In genomic region chr1:219244864-219245263, GRCh38 we compare ENCODE assay signal across 28 cellular contexts.
"Had no signal": no experiment of that assay in that cellular context is flagged by ENCODE, and none has a peak within 500 bp of the region (broad histone marks: within the 10 kb centered on the region; RNA-seq: fewer than 3 reads in every experiment).

No MANE protein-coding gene starts in this region.

- H3K4me3 ChIP-seq: neural progenitor cell, ovary, prostate gland, right lobe of liver, sigmoid colon, stomach, thoracic aorta, thyroid gland, tibial nerve, upper lobe of left lung, vagina had no signal

- H3K9me3 ChIP-seq: ovary, prostate gland, right lobe of liver, sigmoid colon, stomach, thoracic aorta, thyroid gland, tibial nerve, upper lobe of left lung, vagina had no signal

- H3K9me3 Mint-ChIP-seq: nephron; neural progenitor cell; stimulated activated effector memory CD8-positive, alpha-beta T cell treated with anti-CD3 and anti-CD28 coated beads, Interleukin-12 subunit alpha, Interleukin-12 subunit beta, amount 100 ng/mL, for 72 hours; stimulated activated naive CD8-positive, alpha-beta T cell treated with anti-CD3 and anti-CD28 coated beads, Interleukin-15, Interleukin-2, amounts not matched to agents 100 ng/mL and 50 ng/mL, for 24 hours had no signal

- H3K4me1 Mint-ChIP-seq: natural killer cell; neural progenitor cell; stimulated activated effector memory CD8-positive, alpha-beta T cell treated with anti-CD3 and anti-CD28 coated beads, Interleukin-12 subunit alpha, Interleukin-12 subunit beta, amount 100 ng/mL, for 72 hours; stimulated activated naive B cell treated with anti-CD40 and anti-IgM and Interleukin-4, amounts not matched to agents 10 μg/mL and 1 μg/mL and 100 μg/mL, for 72 hours had no signal

- H3K36me3 ChIP-seq: neural progenitor cell, ovary, prostate gland, right lobe of liver, sigmoid colon, stomach, thoracic aorta, thyroid gland, upper lobe of left lung, vagina had no signal

- H2AFZ ChIP-seq: neural progenitor cell, parathyroid adenoma had no signal

- H3K27ac Mint-ChIP-seq: natural killer cell; nephron; neural progenitor cell; stimulated activated effector memory CD8-positive, alpha-beta T cell treated with anti-CD3 and anti-CD28 coated beads, Interleukin-12 subunit alpha, Interleukin-12 subunit beta, amount 100 ng/mL, for 72 hours; stimulated activated naive B cell treated with anti-CD40 and anti-IgM and Interleukin-4, amounts not matched to agents 10 μg/mL and 1 μg/mL and 100 μg/mL, for 72 hours; stimulated activated naive CD8-positive, alpha-beta T cell treated with anti-CD3 and anti-CD28 coated beads, Interleukin-15, Interleukin-2, amounts not matched to agents 100 ng/mL and 50 ng/mL, for 24 hours had no signal

- DNase-seq: natural killer cell; occipital lobe; ovary; posterior cingulate gyrus; right cardiac atrium; right lobe of liver; sigmoid colon; small intestine; stimulated activated CD4-positive, alpha-beta T cell treated with anti-CD3 and anti-CD28 coated beads, Interleukin-15, amount 100 ng/mL, for 24 hours; stimulated activated CD4-positive, alpha-beta T cell treated with anti-CD3 and anti-CD28 coated beads, Interleukin-2, amount 100 ng/mL, for 24 hours; stimulated activated CD4-positive, alpha-beta T cell treated with anti-CD3 and anti-CD28 coated beads, Interleukin-2, amount 100 ng/mL, for 48 hours; stimulated activated CD4-positive, alpha-beta T cell treated with anti-CD3 and anti-CD28 coated beads, Interleukin-4, amount 100 ng/mL, for 24 hours; stimulated activated naive B cell treated with anti-CD40 and anti-IgM and Interleukin-4, amounts not matched to agents 10 μg/mL and 1 μg/mL and 100 μg/mL, for 72 hours; stimulated activated naive CD4-positive, alpha-beta T cell treated with Interleukin-2 at 50 U/mL for 16 hours; stomach; thyroid gland; trophoblast cell; upper lobe of left lung had no signal

- H3K36me3 Mint-ChIP-seq: natural killer cell; neural progenitor cell; stimulated activated effector memory CD8-positive, alpha-beta T cell treated with anti-CD3 and anti-CD28 coated beads, Interleukin-12 subunit alpha, Interleukin-12 subunit beta, amount 100 ng/mL, for 72 hours had no signal

- H3K9ac ChIP-seq: neural progenitor cell, parathyroid adenoma had no signal

- H3K79me2 ChIP-seq: parathyroid adenoma had no signal

- H3K4me3 Mint-ChIP-seq: natural killer cell; nephron; neural progenitor cell; stimulated activated effector memory CD8-positive, alpha-beta T cell treated with anti-CD3 and anti-CD28 coated beads, Interleukin-12 subunit alpha, Interleukin-12 subunit beta, amount 100 ng/mL, for 72 hours; stimulated activated naive B cell treated with anti-CD40 and anti-IgM and Interleukin-4, amounts not matched to agents 10 μg/mL and 1 μg/mL and 100 μg/mL, for 72 hours; stimulated activated naive CD8-positive, alpha-beta T cell treated with anti-CD3 and anti-CD28 coated beads, Interleukin-15, Interleukin-2, amounts not matched to agents 100 ng/mL and 50 ng/mL, for 24 hours had no signal

- FAIRE-seq: small intestine, urothelium cell line had no signal

- H3K27ac ChIP-seq: neural progenitor cell, ovary, parathyroid adenoma, prostate gland, right lobe of liver, sigmoid colon, stomach, thoracic aorta, thyroid gland, tibial nerve, upper lobe of left lung, vagina had no signal

- H3K4me1 ChIP-seq: neural progenitor cell, parathyroid adenoma, prostate gland, right lobe of liver, sigmoid colon, stomach, thyroid gland, tibial nerve, upper lobe of left lung, vagina had no signal

- H3K27me3 ChIP-seq: neural progenitor cell, ovary, right lobe of liver, sigmoid colon, stomach, thyroid gland, tibial nerve, upper lobe of left lung, vagina had no signal

- H3K4me2 ChIP-seq: neural progenitor cell had no signal

- ATAC-seq: natural killer cell; right cardiac atrium; right lobe of liver; stimulated activated effector memory CD8-positive, alpha-beta T cell treated with anti-CD3 and anti-CD28 coated beads, Interleukin-12 subunit alpha, Interleukin-12 subunit beta, amount 100 ng/mL, for 72 hours; stimulated activated naive B cell treated with anti-CD40 and anti-IgM and Interleukin-4, amounts not matched to agents 10 μg/mL and 1 μg/mL and 100 μg/mL, for 72 hours had no signal

- H3K27me3 Mint-ChIP-seq: stimulated activated naive B cell treated with anti-CD40 and anti-IgM and Interleukin-4, amounts not matched to agents 10 μg/mL and 1 μg/mL and 100 μg/mL, for 72 hours; stimulated activated naive CD8-positive, alpha-beta T cell treated with anti-CD3 and anti-CD28 coated beads, Interleukin-15, Interleukin-2, amounts not matched to agents 100 ng/mL and 50 ng/mL, for 24 hours had no signal
